Comparison of ENCODE assay signal across 15 cellular contexts in the genomic region with DNA sequence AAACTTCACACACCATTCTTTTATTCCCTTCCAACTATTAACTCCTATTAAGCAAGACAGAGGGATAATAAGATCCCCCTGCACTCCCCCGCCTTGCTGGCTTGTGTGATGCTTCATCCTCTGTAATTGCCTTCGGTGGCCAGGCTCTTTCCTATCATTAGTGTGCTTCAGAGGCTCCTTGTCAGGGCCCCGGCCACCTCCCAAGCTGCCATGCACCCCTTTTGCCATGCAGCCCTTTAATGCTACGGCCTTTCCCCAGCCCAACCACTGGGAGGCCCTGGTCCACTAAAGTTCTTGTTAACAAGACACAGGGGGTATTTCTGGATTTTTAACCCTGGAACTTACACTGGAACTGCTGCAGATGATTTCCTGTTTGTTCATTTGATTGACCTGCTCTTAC.
DNase-seq lines count a peak whose midpoint lies in the region; ATAC-seq, FAIRE-seq and TF ChIP-seq lines count a peak whose summit lies in the region.
"Had no signal": no experiment of that assay in that cellular context is flagged by ENCODE, and none has a peak within 500 bp of the region (broad histone marks: within the 10 kb centered on the region; RNA-seq: fewer than 3 reads in every experiment).

No MANE protein-coding gene starts in this region.

- H3K9me2 ChIP-seq in GM23338 (ENCODE audit: insufficient read depth), result no peaks in the 10 kb centered on the region

- H3K79me2 ChIP-seq in GM23338 (replicated peaks; ENCODE audit: insufficient read depth) (no peaks in the 10 kb centered on the region), H1 (ENCODE audit: control insufficient read depth in 1 of 2, insufficient read depth in 2 of 2, low read length in 2 of 2) (no peaks in the 10 kb centered on the region), parathyroid adenoma (no peaks in the 10 kb centered on the region), HepG2 (ENCODE audit: insufficient read depth, low read length) (no peaks in the 10 kb centered on the region)

- TF ChIP-seq POLR2A in H1 (IDR thresholded peaks at IDR 0.05; ENCODE audit: control extremely low read depth in 1 of 2, low read depth in 2 of 2, low read length in 2 of 2) (no peak), HepG2 (IDR thresholded peaks at IDR 0.05; ENCODE audit: insufficient read depth in 1 of 2, low read depth in 2 of 2, low read length in 2 of 2) (no peak)

- H3K4me3 ChIP-seq in GM23338 (no peak overlapping the region), H1 (ENCODE audit: extremely low read depth in 1 of 4, insufficient read depth in 2 of 4, low read depth in 3 of 4, low read length in 4 of 4) (no peak overlapping the region), parathyroid adenoma (ENCODE audit: low read depth, low read length) (no peak overlapping the region), HepG2 (replicated peaks in 1 of 3; ENCODE audit: insufficient read depth in 1 of 3, low read depth in 2 of 3, low read length in 3 of 3) (no peak overlapping the region), BE2C (ENCODE audit: low read depth, low read length) (no peak overlapping the region)
- H3K4me3 ChIP-seq: lower lobe of right lung had no signal

- H3K27me3 Mint-ChIP-seq in GM23338 (ENCODE audit: insufficient read depth, low read depth, poor library complexity), result peaks cover 4% of the 10 kb centered on the region
- H3K27me3 Mint-ChIP-seq in activated CD8-positive, alpha-beta memory T cell treated with anti-CD3 and anti-CD28 coated beads, Interleukin-2, amount 10 ng/mL, durations not matched to agents 7 days and 5 days, result peaks cover 57% of the 10 kb centered on the region

- DNase-seq in GM23338 (ENCODE audit: low spot score) (peak; percentile 73), NCI-H82 (lab: John Stamatoyannopoulos, UW) (peak; percentile 71), H1 (ENCODE audit: low read depth in 1 of 2, low spot score in 2 of 2) (no peak), HCEC 1CT (no peak), HepG2 (ENCODE audit: low spot score) (no peak), BE2C (no peak)
- DNase-seq in activated CD8-positive, alpha-beta memory T cell treated with anti-CD3 and anti-CD28 coated beads, Interleukin-2, amount 10 ng/mL, durations not matched to agents 7 days and 5 days, result no peak
- DNase-seq: activated CD8-positive, alpha-beta T cell treated with anti-CD3 and anti-CD28 coated beads, Interleukin-2, amount 10 ng/mL, durations not matched to agents 7 days and 5 days; CD8-positive, alpha-beta T cell; lower lobe of right lung; NCI-H526 had no signal

- in situ Hi-C loops in HepG2 (cut with HindIII; ENCODE audit: extremely low pct_ligation_motif_present, low pct_unique_long_range_greater_than_20kb), result no loop called here

- 74% methylated on average over 4 of the region's 4 CpGs; no CpG with 5 or more reads in 1 of the 2 experiments for WGBS in H1 (ENCODE audit: extremely low coverage in 1 of 2, insufficient coverage in 1 of 2, insufficient read length in 1 of 2, insufficient replicate concordance in 2 of 2, low coverage in 1 of 2, low lambda C conversion rate in 2 of 2, missing lambda C conversion rate in 1 of 2), 2 experiments
- 15% methylated on average over 4 of the region's 4 CpGs for WGBS in HepG2 (ENCODE audit: low lambda C conversion rate)

- H3F3A ChIP-seq in GM23338 (replicated peaks; ENCODE audit: low read depth), result no peaks in the 10 kb centered on the region

- H3K18ac ChIP-seq in H1 (ENCODE audit: extremely low read depth, low read length), result no peak overlapping the region

- H3K36me3 ChIP-seq in GM23338 (ENCODE audit: insufficient read depth), result no peaks in the 10 kb centered on the region
- no peaks in the 10 kb centered on the region for H3K36me3 ChIP-seq in H1 (ENCODE audit: control insufficient read depth in 2 of 4, insufficient read depth in 4 of 4, low read length in 3 of 4)
- H3K36me3 ChIP-seq in parathyroid adenoma (ENCODE audit: control insufficient read depth, insufficient read depth, low read length), result no peaks in the 10 kb centered on the region
- no peaks in the 10 kb centered on the region for H3K36me3 ChIP-seq in HepG2 (replicated peaks in 1 of 2; ENCODE audit: control insufficient read depth in 1 of 2, insufficient read depth in 2 of 2, low read length in 2 of 2)
- H3K36me3 ChIP-seq in BE2C, result no peaks in the 10 kb centered on the region
- H3K36me3 ChIP-seq: lower lobe of right lung had no signal

- CTCF ChIA-PET in H1 (lab: Charles Lee; ENCODE audit: partially characterized antibody) (interaction anchor here (0.6 to 3.2 kb wide), 5 partner anchors 9 to 786 kb away, joined by 3 to 15 read pairs (median 4); no protein-coding TSS in a partner anchor), HepG2 (lab: Yijun Ruan, JAX; ENCODE audit: low intra/inter-chr PET ratio, low total read pairs) (no interaction called here)
- CTCF ChIA-PET in activated CD8-positive, alpha-beta memory T cell treated with anti-CD3 and anti-CD28 coated beads, Interleukin-2, amount 10 ng/mL, durations not matched to agents 7 days and 5 days (lab: Charles Lee), result interaction anchor here (1.0 kb wide), 1 partner anchor 133 kb away, joined by 3 read pairs; no protein-coding TSS in a partner anchor

- H3K9me3 ChIP-seq in H1 (ENCODE audit: insufficient read depth in 2 of 2, low read depth in 1 of 2, low read length in 1 of 2) (no peaks in the 10 kb centered on the region), parathyroid adenoma (ENCODE audit: control insufficient read depth, low read length) (no peaks in the 10 kb centered on the region), HepG2 (ENCODE audit: low read length) (no peaks in the 10 kb centered on the region), BE2C (no peaks in the 10 kb centered on the region)
- H3K9me3 ChIP-seq: lower lobe of right lung had no signal

- H3K27ac ChIP-seq in GM23338 (ENCODE audit: low read depth) (no peak overlapping the region), H1 (ENCODE audit: low read depth, low read length) (no peak overlapping the region), parathyroid adenoma (no peak overlapping the region), HepG2 (ENCODE audit: extremely low read length, insufficient read depth, low read length) (no peak overlapping the region)
- H3K27ac ChIP-seq: lower lobe of right lung had no signal

- no peaks in the 10 kb centered on the region for H3K27me3 ChIP-seq in GM23338 (ENCODE audit: insufficient read depth)
- H3K27me3 ChIP-seq in H1 (replicated peaks in 1 of 4; ENCODE audit: control insufficient read depth in 3 of 4, extremely low read depth in 1 of 4, insufficient read depth in 3 of 4, low read length in 3 of 4), result no peaks in the 10 kb centered on the region
- H3K27me3 ChIP-seq in parathyroid adenoma (ENCODE audit: control insufficient read depth, insufficient read depth, low read length), result no peaks in the 10 kb centered on the region
- H3K27me3 ChIP-seq in HepG2 (ENCODE audit: control insufficient read depth in 1 of 2, insufficient read depth in 2 of 2, low read length in 2 of 2), result peaks cover 0 to 20% of the 10 kb centered on the region in 2 experiments; a peak in 4 of 5 replicates
- no peaks in the 10 kb centered on the region for H3K27me3 ChIP-seq in BE2C

- intact Hi-C loops in HepG2 (cut with micrococcal nuclease; ENCODE audit: unreplicated experiment), result no loop called here

- no peak overlapping the region for H2BK5ac ChIP-seq in H1 (ENCODE audit: low read depth, low read length)

- H2BK120ac ChIP-seq in H1 (replicated peaks; ENCODE audit: low read depth, low read length), result no peak overlapping the region

- H3K23ac ChIP-seq in H1 (ENCODE audit: insufficient read length), result no peak overlapping the region

- H3K4me1 Mint-ChIP-seq in GM23338, result peaks cover 26% of the 10 kb centered on the region
- peaks cover 3% of the 10 kb centered on the region for H3K4me1 Mint-ChIP-seq in activated CD8-positive, alpha-beta memory T cell treated with anti-CD3 and anti-CD28 coated beads, Interleukin-2, amount 10 ng/mL, durations not matched to agents 7 days and 5 days
- H3K4me1 Mint-ChIP-seq: neural crest cell had no signal

- no peak overlapping the region for H4K91ac ChIP-seq in H1 (replicated peaks; ENCODE audit: insufficient read length, low read length)

- no TSS peak for BruUV-seq in HepG2 (replicated peaks; lab: Mats Ljungman, UMichigan)

- H3K56ac ChIP-seq in H1 (replicated peaks; ENCODE audit: insufficient read length, low read depth, low read length), result no peak overlapping the region

- H2AFZ ChIP-seq in GM23338 (no peak overlapping the region), H1 (ENCODE audit: low read length) (no peak overlapping the region), parathyroid adenoma (no peak overlapping the region), HepG2 (ENCODE audit: low read length) (no peak overlapping the region)

- H2BK15ac ChIP-seq in H1 (ENCODE audit: low read length), result no peak overlapping the region

- TF ChIP-seq EP300 in H1 (IDR thresholded peaks at IDR 0.05; ENCODE audit: borderline replicate concordance in 1 of 2, low read depth in 2 of 2, low read length in 2 of 2), result no peak
- no peak for TF ChIP-seq EP300 in HepG2 (IDR thresholded peaks at IDR 0.05; ENCODE audit: low read depth in 2 of 2, low read length in 2 of 2)
- TF ChIP-seq EP300 in HepG2 (CRISPR knock-in tag; IDR thresholded peaks at IDR 0.05; ENCODE audit: borderline replicate concordance), result no peak

- no peak overlapping the region for H4K8ac ChIP-seq in H1 (ENCODE audit: extremely low read depth, insufficient read depth, low read length)

- no peak overlapping the region for H4K5ac ChIP-seq in H1 (ENCODE audit: insufficient read length, low read depth, low read length)

- peak; percentile 85 for ATAC-seq in GM23338
- ATAC-seq in activated CD8-positive, alpha-beta memory T cell treated with anti-CD3 and anti-CD28 coated beads, Interleukin-2, amount 10 ng/mL, durations not matched to agents 7 days and 5 days, result no peak
- no peak for ATAC-seq in HepG2
- ATAC-seq: activated CD8-positive, alpha-beta T cell treated with anti-CD3 and anti-CD28 coated beads, Interleukin-2, amount 10 ng/mL, durations not matched to agents 7 days and 5 days; CD8-positive, alpha-beta T cell had no signal

- FAIRE-seq in H1 (lab: Jason Lieb, UNC) (peak; percentile 65), HepG2 (lab: Jason Lieb, UNC) (no peak)
- FAIRE-seq: HTR-8/SVneo, small intestine had no signal

- H3K4me3 Mint-ChIP-seq in GM23338, result no peak overlapping the region
- H3K4me3 Mint-ChIP-seq in activated CD8-positive, alpha-beta memory T cell treated with anti-CD3 and anti-CD28 coated beads, Interleukin-2, amount 10 ng/mL, durations not matched to agents 7 days and 5 days, result no peak overlapping the region
- H3K4me3 Mint-ChIP-seq: activated CD8-positive, alpha-beta T cell treated with anti-CD3 and anti-CD28 coated beads, Interleukin-2, amount 10 ng/mL, durations not matched to agents 7 days and 5 days; CD8-positive, alpha-beta T cell; neural crest cell had no signal

- TF ChIP-seq RAD21 in H1 (IDR thresholded peaks at IDR 0.05 in 1 of 2, conservative IDR thresholded peaks at IDR 0.05 in 1 of 2; ENCODE audit: low read depth in 2 of 2, low read length in 2 of 2) (peak; percentile 56 to 71), HepG2 (CRISPR knock-in tag; IDR thresholded peaks at IDR 0.05) (no peak)

- no peak overlapping the region for H3K4me2 ChIP-seq in GM23338
- H3K4me2 ChIP-seq in H1 (ENCODE audit: insufficient read depth in 1 of 2, low read depth in 2 of 2, low read length in 2 of 2), result no peak overlapping the region
- H3K4me2 ChIP-seq in parathyroid adenoma (ENCODE audit: low read length), result no peak overlapping the region
- H3K4me2 ChIP-seq in HepG2 (ENCODE audit: low read depth, low read length), result no peak overlapping the region

- no peak overlapping the region for H3K27ac Mint-ChIP-seq in GM23338
- no peak overlapping the region for H3K27ac Mint-ChIP-seq in activated CD8-positive, alpha-beta memory T cell treated with anti-CD3 and anti-CD28 coated beads, Interleukin-2, amount 10 ng/mL, durations not matched to agents 7 days and 5 days
- H3K27ac Mint-ChIP-seq: activated CD8-positive, alpha-beta T cell treated with anti-CD3 and anti-CD28 coated beads, Interleukin-2, amount 10 ng/mL, durations not matched to agents 7 days and 5 days; CD8-positive, alpha-beta T cell had no signal

- peaks cover 15% of the 10 kb centered on the region for H3K4me1 ChIP-seq in GM23338 (ENCODE audit: insufficient read depth)
- peaks cover 4 to 15% (median 10%) of the 10 kb centered on the region in 4 experiments for H3K4me1 ChIP-seq in H1 (replicated peaks in 1 of 4; ENCODE audit: control insufficient read depth in 3 of 4, insufficient read depth in 4 of 4, low read length in 3 of 4)
- H3K4me1 ChIP-seq in parathyroid adenoma, result peaks cover 18% of the 10 kb centered on the region
- H3K4me1 ChIP-seq in HepG2 (ENCODE audit: insufficient read depth, low read length), result no peaks in the 10 kb centered on the region
- no peaks in the 10 kb centered on the region for H3K4me1 ChIP-seq in BE2C
- H3K4me1 ChIP-seq: lower lobe of right lung had no signal

- no peak overlapping the region for H3K4ac ChIP-seq in H1 (replicated peaks; ENCODE audit: insufficient read length, low read depth, low read length)

- no peaks in the 10 kb centered on the region; the same call in 1 of the 2 replicates for H3K23me2 ChIP-seq in H1 (ENCODE audit: low read depth, low read length)

- TF ChIP-seq CTCF in GM23338 (conservative IDR thresholded peaks at IDR 0.05; ENCODE audit: low read depth in 2 of 2) (peak; percentile 51 to 54), H1 (IDR thresholded peaks at IDR 0.05; ENCODE audit: control extremely low read depth in 1 of 3, insufficient read depth in 1 of 3, low read depth in 1 of 3, low read length in 3 of 3) (peak; percentile 46 to 57 (median 53)), parathyroid adenoma (IDR thresholded peaks at IDR 0.05) (peak; percentile 12), HepG2 (CRISPR knock-in tag; IDR thresholded peaks at IDR 0.05) (no peak), BE2C (IDR thresholded peaks at IDR 0.05; ENCODE audit: low read depth, low read length) (no peak)

- no peak overlapping the region for H2AK5ac ChIP-seq in H1 (ENCODE audit: low read depth, low read length)

- POLR2A ChIA-PET in H1 (lab: Charles Lee; ENCODE audit: partially characterized antibody), result interaction anchor here (0.6 kb wide), 1 partner anchor 248 kb away, joined by 3 read pairs; no protein-coding TSS in a partner anchor
- POLR2A ChIA-PET in HepG2 (lab: Yijun Ruan, JAX), result no interaction called here

- no peak overlapping the region for H2BK12ac ChIP-seq in H1 (ENCODE audit: low read depth, low read length)

- no peak overlapping the region for H3K9ac ChIP-seq in H1 (replicated peaks in 1 of 4; ENCODE audit: extremely low read depth in 1 of 4, low read depth in 3 of 4, low read length in 3 of 4)
- no peak overlapping the region for H3K9ac ChIP-seq in parathyroid adenoma
- no peak overlapping the region for H3K9ac ChIP-seq in HepG2 (ENCODE audit: insufficient read depth, low read depth, low read length)

- no peaks in the 10 kb centered on the region for H4K20me1 ChIP-seq in GM23338 (replicated peaks; ENCODE audit: insufficient read depth)
- H4K20me1 ChIP-seq in H1 (replicated peaks in 1 of 2; ENCODE audit: control insufficient read depth in 1 of 2, insufficient read depth in 2 of 2, low read length in 2 of 2), result no peaks in the 10 kb centered on the region
- H4K20me1 ChIP-seq in HepG2 (ENCODE audit: insufficient read depth, low read length), result no peaks in the 10 kb centered on the region

- H3K79me1 ChIP-seq in H1 (ENCODE audit: low read depth, low read length), result no peaks in the 10 kb centered on the region

- no peak overlapping the region for H3K14ac ChIP-seq in H1 (ENCODE audit: insufficient read length)

- no peaks in the 10 kb centered on the region for H3K9me3 Mint-ChIP-seq in GM23338
- H3K9me3 Mint-ChIP-seq in activated CD8-positive, alpha-beta memory T cell treated with anti-CD3 and anti-CD28 coated beads, Interleukin-2, amount 10 ng/mL, durations not matched to agents 7 days and 5 days (ENCODE audit: low read depth), result no peaks in the 10 kb centered on the region
- H3K9me3 Mint-ChIP-seq: CD8-positive, alpha-beta T cell; neural crest cell had no signal

- H2BK20ac ChIP-seq in H1 (ENCODE audit: low read length), result no peak overlapping the region

- no peaks in the 10 kb centered on the region for H3K36me3 Mint-ChIP-seq in GM23338 (ENCODE audit: low read depth)
- H3K36me3 Mint-ChIP-seq in activated CD8-positive, alpha-beta memory T cell treated with anti-CD3 and anti-CD28 coated beads, Interleukin-2, amount 10 ng/mL, durations not matched to agents 7 days and 5 days, result no peaks in the 10 kb centered on the region
- H3K36me3 Mint-ChIP-seq: CD8-positive, alpha-beta T cell had no signal

Comparison
In these comparisons a context has a peak if more than half of its experiments do, and no peak if none do; other contexts are left out.
1. DNase-seq: peak in GM23338 (single experiment) and NCI-H82 (single experiment); none in H1 (0 of 2), HCEC 1CT (single experiment), activated CD8-positive, alpha-beta memory T cell treated with anti-CD3 and anti-CD28 coated beads, Interleukin-2, amount 10 ng/mL, durations not matched to agents 7 days and 5 days (single experiment), HepG2 (single experiment) and BE2C (single experiment).
2. CTCF ChIP-seq: peak in GM23338 (2 of 2), H1 (3 of 3) and parathyroid adenoma (single experiment); none in HepG2 (single experiment) and BE2C (single experiment).